ENCODE assay signal across 21 cellular contexts in the genomic region with DNA sequence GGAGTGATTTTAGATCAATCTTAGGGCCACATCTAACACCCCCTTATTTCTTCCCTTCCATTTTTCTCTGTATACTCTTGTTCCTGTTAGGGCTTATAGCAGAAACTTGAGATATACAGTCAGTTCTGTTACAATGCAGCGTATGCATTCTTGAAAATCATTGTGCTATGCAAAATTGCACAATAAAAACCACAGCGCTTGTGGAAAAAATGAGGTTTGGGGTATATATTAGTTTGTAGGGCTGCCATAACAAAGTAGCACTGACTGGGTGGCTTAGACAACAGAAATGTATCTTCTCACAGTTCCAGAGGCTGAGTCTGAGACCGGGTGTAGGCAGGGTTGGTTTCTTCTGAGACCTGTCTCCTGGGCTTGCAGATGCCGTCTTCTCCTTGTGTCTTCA.
A peak's percentile ranks its signal among the peaks of the same experiment; 100 is the strongest.
DNase-seq lines count a peak whose midpoint lies in the region; ATAC-seq lines count a peak whose summit lies in the region.
"Had no signal": no experiment of that assay in that cellular context is flagged by ENCODE, and none has a peak within 500 bp of the region (broad histone marks: within the 10 kb centered on the region; RNA-seq: fewer than 3 reads in every experiment).

No MANE protein-coding gene starts in this region.

- no peak for ATAC-seq in HG02642 (IDR thresholded peaks at IDR 0.05; ENCODE audit: poor library complexity, unreplicated experiment)
- ATAC-seq: HCT116; naive thymus-derived CD8-positive, alpha-beta T cell; SK-N-SH treated with all-trans-retinoic acid at 6 μM for 48 hours; stimulated activated memory B cell treated with anti-CD40 and anti-IgM and Interleukin-4, amounts not matched to agents 10 μg/mL and 1 μg/mL and 100 μg/mL, for 72 hours had no signal

- no peak overlapping the region for H3K27ac ChIP-seq in substantia nigra (ENCODE audit: low read depth, low read length, poor library complexity, severe bottlenecking)
- H3K27ac ChIP-seq: BLaER1 treated with 17β-estradiol and CSF1 and Interleukin-3, amounts not matched to agents 10 nM and 100 nM; dorsolateral prefrontal cortex; tibial nerve had no signal

- peak; percentile 44 for DNase-seq in SIG-M5 treated with dmso at 0.1 percent for 504 hours (lab: John Stamatoyannopoulos, UW; ENCODE audit: unreplicated experiment)
- DNase-seq in SIG-M5 (lab: John Stamatoyannopoulos, UW), result no peak
- peak; percentile 18 for DNase-seq in SKM-1 treated with dmso at 0.1 percent for 144 hours (lab: John Stamatoyannopoulos, UW; ENCODE audit: unreplicated experiment)
- DNase-seq in fibroblast of peridontal ligament (ENCODE audit: extremely low read depth), result peak; percentile 92
- DNase-seq in GOT3 (lab: John Stamatoyannopoulos, UW), result no peak
- DNase-seq in NCI-H2107 treated with DMSO at 0.1 percent for 48 hours (lab: John Stamatoyannopoulos, UW; ENCODE audit: unreplicated experiment), result no peak
- no peak for DNase-seq in substantia nigra (lab: John Stamatoyannopoulos, UW)
- DNase-seq: 8988T; activated naive CD4-positive, alpha-beta T cell treated with anti-CD3 and anti-CD28 coated beads for 36 hours; activated T-cell treated with anti-CD3 and anti-CD28 coated beads, Interleukin-2, amount 50 U/mL, for 1 hour; dorsolateral prefrontal cortex; erythroblast; MM.1S; naive thymus-derived CD8-positive, alpha-beta T cell; NCI-H2107 had no signal

Comparison
In these comparisons a context has a peak if more than half of its experiments do, and no peak if none do; other contexts are left out.
1. DNase-seq: peak in SIG-M5 treated with dmso at 0.1 percent for 504 hours (single experiment), SKM-1 treated with dmso at 0.1 percent for 144 hours (single experiment) and fibroblast of peridontal ligament (single experiment); none in SIG-M5 (single experiment), GOT3 (single experiment), NCI-H2107 treated with DMSO at 0.1 percent for 48 hours (single experiment) and substantia nigra (0 of 49).